9 cellular contexts compared by ENCODE assay signal in genomic region chr6:144055121-144055931, GRCh38. TPM values are rescaled to one million over a fixed set of nuclear protein-coding genes. Genes with fewer than 3 reads are reported as not detected.
DNase-seq lines count a peak whose midpoint lies in the region; ATAC-seq and TF ChIP-seq lines count a peak whose summit lies in the region.
"Had no signal": no experiment of that assay in that cellular context is flagged by ENCODE, and none has a peak within 500 bp of the region (broad histone marks: within the 10 kb centered on the region; RNA-seq: fewer than 3 reads in every experiment).

No MANE protein-coding gene starts in this region.

- ATAC-seq in GM18499 (IDR thresholded peaks at IDR 0.05; ENCODE audit: insufficient read depth, unreplicated experiment) (peak; percentile 90), HG02588 (IDR thresholded peaks at IDR 0.05; ENCODE audit: unreplicated experiment) (peak; percentile 93), Right ventricle myocardium superior (ENCODE audit: poor library complexity) (no peak)

- no peaks in the 10 kb centered on the region for H3K79me2 ChIP-seq in OCI-LY3 (ENCODE audit: low read length)

- peak overlapping the region; percentile 73 for H3K4me2 ChIP-seq in OCI-LY3 (ENCODE audit: low read length)

- H3K27ac ChIP-seq in OCI-LY3 (ENCODE audit: low read length), result peak overlapping the region; percentile 19
- H3K27ac ChIP-seq: epithelial cell of prostate had no signal

- no peak for TF ChIP-seq CTCF in OCI-LY3 (IDR thresholded peaks at IDR 0.05; ENCODE audit: low read depth, low read length)

- no peaks in the 10 kb centered on the region for H3K27me3 ChIP-seq in OCI-LY3 (ENCODE audit: low read depth, low read length)

- H3K9me3 ChIP-seq in OCI-LY3 (ENCODE audit: insufficient read depth, low read length), result no peaks in the 10 kb centered on the region

- DNase-seq in foreskin melanocyte (peak; percentile 39), HuH-7 (ENCODE audit: low spot score) (no peak), NCI-H1092 treated with DMSO at 0.1 percent for 48 hours (lab: John Stamatoyannopoulos, UW) (no peak), Right ventricle myocardium superior (no peak), HT-29 (ENCODE audit: low spot score) (no peak)

- peak overlapping the region; percentile 52 for H2AFZ ChIP-seq in OCI-LY3 (ENCODE audit: low read depth, low read length)

- H3K9ac ChIP-seq in OCI-LY3 (ENCODE audit: low read length), result peak overlapping the region; percentile 51

- intact Hi-C loops in Right ventricle myocardium superior (cut with DNase I), result no loop called here

- peak overlapping the region; percentile 57 for H3K4me3 ChIP-seq in OCI-LY3 (ENCODE audit: low read length)

- peaks cover 13% of the 10 kb centered on the region for H3K4me1 ChIP-seq in OCI-LY3 (ENCODE audit: low read length)

- no peaks in the 10 kb centered on the region for H3K36me3 ChIP-seq in OCI-LY3 (replicated peaks; ENCODE audit: low read depth, low read length)

- no peaks in the 10 kb centered on the region for H4K20me1 ChIP-seq in OCI-LY3 (ENCODE audit: insufficient read depth, low read length)

RNA-seq across cellular contexts. Expression of gene SF3B5, which starts 40.0 kb away (rescaled TPM):
- total RNA-seq in Right ventricle myocardium superior, result 112 TPM
- 153 and 154 TPM in 2 replicates for total RNA-seq in HT-29 (2014; rRNA removed; shearing (Covaris generic))

RNA-seq across cellular contexts. Expression of gene PLAGL1, which starts 47.3 kb away (rescaled TPM):
- total RNA-seq in Right ventricle myocardium superior, result 10.8 TPM
- 0.13 TPM in 1 of 2 replicates, not detected in the other for total RNA-seq in HT-29 (2014; rRNA removed; shearing (Covaris generic))

Comparison
In these comparisons a context has a peak if more than half of its experiments do, and no peak if none do; other contexts are left out.
1. RNA of gene PLAGL1, which starts 47.3 kb away (total RNA-seq): 10.8 TPM in Right ventricle myocardium superior (single experiment); 0.13 TPM in HT-29; every median in the first group is over 10 times any median in the second.